Comparison of ENCODE assay signal across 8 cellular contexts in genomic region chr9:120936011-120936763, GRCh38. TPM values are rescaled to one million over a fixed set of nuclear protein-coding genes. Genes with fewer than 3 reads are reported as not detected.
DNase-seq lines count a peak whose midpoint lies in the region; ATAC-seq and TF ChIP-seq lines count a peak whose summit lies in the region.

No MANE protein-coding gene starts in this region.

- H3K27ac Mint-ChIP-seq in Calu3 (ENCODE audit: unreplicated experiment), result no peak overlapping the region

- H3F3A ChIP-seq in SU-DHL-6 (ENCODE audit: insufficient read depth), result peaks cover 57% of the 10 kb centered on the region

- no peak for TF ChIP-seq POLR2A in transverse colon (IDR thresholded peaks at IDR 0.05)

- DNase-seq in Calu3 (peak; percentile 89), NCI-H1105 treated with DMSO at 0.1 percent for 48 hours (lab: John Stamatoyannopoulos, UW) (peak; percentile 68), Right ventricle myocardium inferior (ENCODE audit: missing footprints) (peak; percentile 96), posterior cingulate gyrus (peak; percentile 69 to 97 (median 92)), transverse colon (peak; percentile 96)
- DNase-seq in activated naive CD8-positive, alpha-beta T cell treated with anti-CD3 and anti-CD28 coated beads, Interleukin-2, amount 50 U/mL, for 16 hours (ENCODE audit: low read depth, low spot score), result peak; percentile 72

- H3K27me3 Mint-ChIP-seq in Calu3 (ENCODE audit: unreplicated experiment), result peaks cover 21% of the 10 kb centered on the region

- no peaks in the 10 kb centered on the region for H3K36me3 ChIP-seq in SU-DHL-6 (ENCODE audit: low read length)
- H3K36me3 ChIP-seq in transverse colon, result no peaks in the 10 kb centered on the region

- no peak overlapping the region for H3K4me3 Mint-ChIP-seq in Calu3 (ENCODE audit: low read depth, unreplicated experiment)

- peaks cover 9% of the 10 kb centered on the region for H3K4me1 Mint-ChIP-seq in Calu3 (ENCODE audit: low read depth, unreplicated experiment)

- H3K9me2 ChIP-seq in SU-DHL-6 (replicated peaks; ENCODE audit: insufficient read depth, low read length), result no peaks in the 10 kb centered on the region

- in situ Hi-C loops in transverse colon (cut with MboI; ENCODE audit: low pct_ligation_motif_present in 1 of 4, low pct_unique_long_range_greater_than_20kb in 1 of 4, low sequenced_read_pairs in 3 of 4), result loop anchor here (5.0 to 25.0 kb wide), 2 partner anchors 64 to 174 kb away; no protein-coding TSS in a partner anchor

- H3K27me3 ChIP-seq in SU-DHL-6 (ENCODE audit: low read length), result no peaks in the 10 kb centered on the region
- no peaks in the 10 kb centered on the region for H3K27me3 ChIP-seq in transverse colon

- H3K27ac ChIP-seq in SU-DHL-6 (ENCODE audit: low read depth, low read length) (peak overlapping the region; percentile 93), transverse colon (peak overlapping the region; percentile 75 to 91 (median 86))

- 9 to 11% methylated on average over 6 to 10 of the region's 10 CpGs for WGBS in transverse colon (ENCODE audit: low coverage in 1 of 2), 2 donors

- ATAC-seq in GM21786 (IDR thresholded peaks at IDR 0.05; ENCODE audit: unreplicated experiment), result peak; percentile 39
- ATAC-seq in Right ventricle myocardium inferior, result peak; percentile 79

- H3K4me2 ChIP-seq in SU-DHL-6 (ENCODE audit: low read depth, low read length, poor library complexity, severe bottlenecking), result peak overlapping the region; percentile 56

- no peaks in the 10 kb centered on the region for H3K9me3 Mint-ChIP-seq in Calu3 (ENCODE audit: low read depth, unreplicated experiment)

- intact Hi-C loops in Calu3 (cut with micrococcal nuclease; ENCODE audit: unreplicated experiment) (loop anchor here (1.0 to 5.0 kb wide), 3 partner anchors 59 to 314 kb away; partner anchors contain the start of gene PHF19), Right ventricle myocardium inferior (cut with DNase I) (loop anchor here (1.0 to 5.0 kb wide), 4 partner anchors 67 to 314 kb away; partner anchors contain the start of gene PSMD5), posterior cingulate gyrus (cut with DNase I) (loop anchor here (2.0 to 10.0 kb wide), 4 partner anchors 21 to 321 kb away; partner anchors contain the start of gene FBXW2), transverse colon (cut with DNase I; ENCODE audit: low total_unique reads) (no loop called here)

- peaks cover 6% of the 10 kb centered on the region for H3K36me3 Mint-ChIP-seq in Calu3 (ENCODE audit: insufficient read depth, unreplicated experiment)

- CTCF ChIA-PET in Calu3 (lab: Charles Lee), result interaction anchor here (0.7 kb wide), 1 partner anchor 181 kb away, joined by 5 read pairs; no protein-coding TSS in a partner anchor

- H3K4me3 ChIP-seq in SU-DHL-6 (ENCODE audit: insufficient read depth, low read length, poor library complexity, severe bottlenecking) (no peak overlapping the region), transverse colon (no peak overlapping the region)

- peak overlapping the region; percentile 60 for H3K9ac ChIP-seq in SU-DHL-6 (ENCODE audit: low read length)

- H3K9me3 ChIP-seq in SU-DHL-6 (ENCODE audit: insufficient read depth, low read length) (no peaks in the 10 kb centered on the region), transverse colon (no peaks in the 10 kb centered on the region)

- TF ChIP-seq EP300 in transverse colon (IDR thresholded peaks at IDR 0.05; ENCODE audit: low read depth), result no peak

- peaks cover 24 to 51% (median 28%) of the 10 kb centered on the region in 4 donors for H3K4me1 ChIP-seq in transverse colon

- no peaks in the 10 kb centered on the region for H4K20me1 ChIP-seq in SU-DHL-6 (ENCODE audit: low read depth, low read length)

- H3K79me2 ChIP-seq in SU-DHL-6 (ENCODE audit: insufficient read depth, low read length), result no peaks in the 10 kb centered on the region

- H2AFZ ChIP-seq in SU-DHL-6 (ENCODE audit: low read depth, low read length, severe bottlenecking), result no peak overlapping the region

- TF ChIP-seq CTCF in Calu3 (IDR thresholded peaks at IDR 0.05; ENCODE audit: unreplicated experiment) (peak; percentile 60), SU-DHL-6 (IDR thresholded peaks at IDR 0.05; ENCODE audit: insufficient read depth, low read length, poor library complexity, severe bottlenecking) (peak; percentile 99), transverse colon (IDR thresholded peaks at IDR 0.05) (peak; percentile 87 to 92 (median 89))

- no TSS peak for BruUV-seq in Calu3 (replicated peaks; lab: Mats Ljungman, UMichigan)

RNA-seq across cellular contexts. Expression of gene TRAF1, which starts 9.6 kb away (rescaled TPM):
- total RNA-seq in Calu3 (2022), result 1.5 and 1.6 TPM in 2 replicates
- total RNA-seq in Right ventricle myocardium inferior, result 2.1 TPM
- 1 to 10 TPM; 2.2 to 7.2 (median 4.3) TPM for total RNA-seq in transverse colon

RNA-seq across cellular contexts. Expression of gene PHF19, which starts 59.2 kb away (rescaled TPM):
- total RNA-seq in Calu3 (2022) (37.2 and 44.5 TPM in 2 replicates), Right ventricle myocardium inferior (13.2 TPM), transverse colon (10 to 100 TPM in 2 of 4 donors, 1 to 10 TPM in 2; 6.7 to 11.1 (median 9.3) TPM)
